ENCODE assay signal across 8 cellular contexts in the genomic region with DNA sequence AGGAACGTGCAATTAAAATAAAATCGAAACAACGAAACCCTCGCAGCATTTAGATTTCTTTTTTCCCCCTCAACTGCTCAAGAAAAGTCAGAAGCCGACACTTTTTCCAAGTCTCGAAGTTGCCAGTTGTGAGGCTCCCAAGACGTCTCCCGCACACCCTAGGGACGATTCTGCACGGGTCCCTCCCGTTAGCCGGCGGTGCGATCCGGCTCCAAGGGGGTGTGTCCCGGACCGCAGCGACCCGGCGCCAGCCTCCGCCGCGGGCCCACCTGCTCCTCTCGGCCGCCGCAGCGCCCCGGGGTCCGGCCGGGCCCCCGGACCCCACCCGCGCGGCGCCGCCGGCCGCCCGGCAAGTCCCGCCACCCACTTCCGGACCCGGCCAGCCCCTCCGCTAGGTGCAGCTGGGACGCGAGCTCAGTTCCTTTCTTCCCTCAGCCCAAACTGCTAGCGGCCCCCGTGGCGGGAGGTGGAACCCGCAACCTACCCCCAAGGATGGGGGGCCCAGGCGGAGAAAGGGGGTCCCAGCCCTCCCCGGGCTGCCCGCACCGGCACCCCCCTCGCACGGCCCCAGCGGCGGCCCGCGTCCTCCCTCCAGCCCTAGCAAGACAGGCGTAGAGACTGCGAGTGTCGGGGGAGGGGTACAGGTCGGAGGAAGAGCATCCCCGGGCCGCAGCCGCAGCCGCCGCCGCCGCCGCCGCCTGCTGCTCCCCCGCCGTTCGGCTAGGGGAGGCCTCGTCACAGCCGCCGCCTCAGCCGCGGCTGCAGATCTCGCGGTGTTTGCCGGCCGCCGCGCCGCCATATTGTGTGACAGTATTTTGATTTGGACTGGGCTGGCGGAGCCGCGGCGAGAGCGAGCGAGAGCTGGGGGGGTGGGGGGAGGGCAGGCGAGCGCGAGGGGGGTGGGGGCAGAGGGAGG. TPM values are rescaled to one million over a fixed set of nuclear protein-coding genes. Genes with fewer than 3 reads are reported as not detected.
A peak's percentile ranks its signal among the peaks of the same experiment; 100 is the strongest.
DNase-seq lines count a peak whose midpoint lies in the region; ATAC-seq and TF ChIP-seq lines count a peak whose summit lies in the region.

No MANE protein-coding gene starts in this region.

- H3K79me2 ChIP-seq in OCI-LY7 (ENCODE audit: insufficient read depth, low read depth, low read length) = peaks cover 37% of the 10 kb centered on the region

- H4K20me1 ChIP-seq in OCI-LY7 (ENCODE audit: insufficient read depth, low read length) = peaks cover 28% of the 10 kb centered on the region

- H3K36me3 ChIP-seq in OCI-LY7 (ENCODE audit: insufficient read depth, low read length) (0 out of 2 replicates have a peak, but pooled peaks cover 1% of the 10 kb centered on the region), muscle layer of duodenum (ENCODE audit: control insufficient read depth in 1 of 2, insufficient read depth in 2 of 2, low read length in 2 of 2) (peaks cover 0 to 4% of the 10 kb centered on the region in 2 donors)

- peak; percentile 68 for ATAC-seq in GM21526 (IDR thresholded peaks at IDR 0.05; ENCODE audit: low FRiP score, unreplicated experiment)
- ATAC-seq in esophagus mucosa = peak; percentile 96

- H3K36me3 Mint-ChIP-seq in activated T-cell treated with anti-CD3 and anti-CD28 coated beads, Interleukin-2, amount 50 U/mL, for 24 hours (ENCODE audit: low read depth) = peaks cover 29% of the 10 kb centered on the region

- peak; percentile 46; the same call in 1 of the 2 replicates for TF ChIP-seq CTCF in OCI-LY7 (conservative IDR thresholded peaks at IDR 0.05; ENCODE audit: low read length)

- H3K4me3 ChIP-seq in OCI-LY7 (ENCODE audit: low read depth, low read length, poor library complexity, severe bottlenecking) (peak overlapping the region; percentile 75), muscle layer of duodenum (ENCODE audit: low read depth in 1 of 2, low read length in 2 of 2) (peak overlapping the region; percentile 79 to 83)

- H3K27me3 Mint-ChIP-seq in activated T-cell treated with anti-CD3 and anti-CD28 coated beads, Interleukin-2, amount 50 U/mL, for 24 hours = no peaks in the 10 kb centered on the region

- intact Hi-C loops in OCI-LY7 (cut with micrococcal nuclease; ENCODE audit: unreplicated experiment) = loop anchor here (2.0 to 10.0 kb wide), 5 partner anchors 70 to 290 kb away; no protein-coding TSS in a partner anchor

- H3K4me1 ChIP-seq in OCI-LY7 (ENCODE audit: insufficient read depth, low read length, poor library complexity, severe bottlenecking) (peaks cover 20% of the 10 kb centered on the region), muscle layer of duodenum (ENCODE audit: control insufficient read depth in 1 of 2, insufficient read depth in 2 of 2, low read length in 2 of 2) (peaks cover 0 to 6% of the 10 kb centered on the region in 2 donors)

- H3K27ac ChIP-seq in OCI-LY7 (ENCODE audit: low read depth, low read length, poor library complexity, severe bottlenecking) (peak overlapping the region; percentile 86), muscle layer of duodenum (ENCODE audit: low read length) (peak overlapping the region; percentile 67)

- H3K4me3 Mint-ChIP-seq in activated T-cell treated with anti-CD3 and anti-CD28 coated beads, Interleukin-2, amount 50 U/mL, for 24 hours = peak overlapping the region; percentile 88

- DNase-seq in DMS153 (lab: John Stamatoyannopoulos, UW) (peak; percentile 85), HuH-7.5 (ENCODE audit: low spot score) (peak; percentile 73), OCI-LY7 (ENCODE audit: low spot score) (peak; percentile 94)
- peak; percentile 90 for DNase-seq in activated T-cell treated with anti-CD3 and anti-CD28 coated beads, Interleukin-2, amount 50 U/mL, for 24 hours
- peak; percentile 67 for DNase-seq in stimulated activated CD8-positive, alpha-beta memory T cell treated with anti-CD3 and anti-CD28 coated beads, Interleukin-7, amount 100 ng/mL, for 24 hours (ENCODE audit: low read depth)

- H3K27ac Mint-ChIP-seq in activated T-cell treated with anti-CD3 and anti-CD28 coated beads, Interleukin-2, amount 50 U/mL, for 24 hours = peak overlapping the region; percentile 93

- no peaks in the 10 kb centered on the region for H3K9me2 ChIP-seq in OCI-LY7 (ENCODE audit: insufficient read depth, low read length)

- peak overlapping the region; percentile 90 for H2AFZ ChIP-seq in OCI-LY7 (ENCODE audit: low read length)

- no peaks in the 10 kb centered on the region for H3K9me3 Mint-ChIP-seq in activated T-cell treated with anti-CD3 and anti-CD28 coated beads, Interleukin-2, amount 50 U/mL, for 24 hours

- no peaks in the 10 kb centered on the region for H3K27me3 ChIP-seq in muscle layer of duodenum (ENCODE audit: low read depth, low read length)

- POLR2A ChIA-PET in OCI-LY7 (lab: Charles Lee) = interaction anchor here (0.6 to 1.1 kb wide), 6 partner anchors 24 to 423 kb away, joined by 3 to 5 read pairs (median 4); no protein-coding TSS in a partner anchor

- no TSS peak for BruUV-seq in OCI-LY7 (replicated peaks; lab: Mats Ljungman, UMichigan)

- H3K9me3 ChIP-seq in OCI-LY7 (ENCODE audit: low read length) (no peaks in the 10 kb centered on the region), muscle layer of duodenum (ENCODE audit: control insufficient read depth in 1 of 2, low read length in 2 of 2) (no peaks in the 10 kb centered on the region)

- CTCF ChIA-PET in OCI-LY7 (lab: Charles Lee; ENCODE audit: unreplicated experiment) = interaction anchor here (0.6 kb wide), 1 partner anchor 166 kb away, joined by 3 read pairs; no protein-coding TSS in a partner anchor

- peaks cover 34% of the 10 kb centered on the region for H3K4me1 Mint-ChIP-seq in activated T-cell treated with anti-CD3 and anti-CD28 coated beads, Interleukin-2, amount 50 U/mL, for 24 hours (ENCODE audit: low read depth)

- peak overlapping the region; percentile 81 for H3K4me2 ChIP-seq in OCI-LY7 (ENCODE audit: low read length)

RNA-seq across cellular contexts. Expression of gene TAB2, which starts 0.5 kb away (rescaled TPM):
- 17.3 and 17.4 TPM in 2 replicates for total RNA-seq in OCI-LY7 (2014; rRNA removed; shearing (Covaris generic))
- 35.8 and 39.4 TPM in 2 replicates for total RNA-seq in OCI-LY7 (2022)
- 34.0 TPM for total RNA-seq in esophagus mucosa

Comparison
In these comparisons a context has a peak if more than half of its experiments do, and no peak if none do; other contexts are left out.
1. Peak in every context shown above with its lines: DNase-seq, ATAC-seq, H3K4me3 ChIP-seq and H3K27ac ChIP-seq.